ENCODE assay signal across 1 cellular context in the genomic region with DNA sequence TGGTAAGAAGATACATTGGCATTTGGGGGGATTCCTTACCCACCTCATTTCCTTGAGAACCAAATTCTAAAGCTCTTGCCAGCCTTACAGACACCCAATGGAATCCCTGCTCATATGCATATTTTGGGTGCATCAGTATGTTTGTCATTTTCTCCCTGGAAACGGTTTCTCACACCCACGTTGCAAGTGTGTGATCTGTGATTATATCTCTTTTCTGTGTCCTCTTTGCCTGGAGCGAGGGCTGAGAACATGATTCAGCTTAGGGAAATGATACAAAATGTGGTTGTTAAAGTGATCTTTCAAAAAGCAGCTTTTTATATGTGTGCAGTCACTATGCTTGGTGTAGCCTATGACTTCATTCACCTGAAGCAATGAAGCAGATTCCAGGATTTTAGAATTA.
A peak's percentile ranks its signal among the peaks of the same experiment; 100 is the strongest.
TF ChIP-seq lines count a peak whose summit lies in the region.

No MANE protein-coding gene starts in this region.

TF ChIP-seq in K562, 482 proteins besides CTCF, POLR2A, EP300 and RAD21:
- no peak for TF ChIP-seq SMARCB1 (IDR thresholded peaks at IDR 0.05; ENCODE audit: insufficient read length, low read depth)
- TF ChIP-seq EGR1 (conservative IDR thresholded peaks at IDR 0.05) = peak; percentile 47; the same call in 1 of the 2 replicates
